ENCODE assay signal across 8 cellular contexts in genomic region chr10:63866075-63866746, GRCh38.
A peak's percentile ranks its signal among the peaks of the same experiment; 100 is the strongest.
DNase-seq lines count a peak whose midpoint lies in the region; ATAC-seq and TF ChIP-seq lines count a peak whose summit lies in the region.

No MANE protein-coding gene starts in this region.

- TF ChIP-seq CTCF in CD8-positive, alpha-beta T cell (IDR thresholded peaks at IDR 0.05), result peak; percentile 73

- ATAC-seq in CD8-positive, alpha-beta T cell, result peak; percentile 81
- ATAC-seq in GM18909 (IDR thresholded peaks at IDR 0.05; ENCODE audit: poor library complexity, unreplicated experiment) (peak; percentile 92), HG03095 (IDR thresholded peaks at IDR 0.05; ENCODE audit: unreplicated experiment) (peak; percentile 81)

- peaks cover 10% of the 10 kb centered on the region for H3K4me1 Mint-ChIP-seq in CD8-positive, alpha-beta T cell (ENCODE audit: low read depth)
- peaks cover 6% of the 10 kb centered on the region for H3K4me1 Mint-ChIP-seq in activated CD4-positive, alpha-beta memory T cell treated with anti-CD3 and anti-CD28 coated beads for 36 hours (ENCODE audit: low read depth)

- peaks cover 34% of the 10 kb centered on the region for H3K27me3 Mint-ChIP-seq in CD8-positive, alpha-beta T cell (ENCODE audit: low read depth)
- H3K27me3 Mint-ChIP-seq in activated CD4-positive, alpha-beta memory T cell treated with anti-CD3 and anti-CD28 coated beads for 36 hours, result peaks cover 30% of the 10 kb centered on the region

- H3K36me3 Mint-ChIP-seq in CD8-positive, alpha-beta T cell, result no peaks in the 10 kb centered on the region
- H3K36me3 Mint-ChIP-seq in activated CD4-positive, alpha-beta memory T cell treated with anti-CD3 and anti-CD28 coated beads for 36 hours, result no peaks in the 10 kb centered on the region

- H3K4me3 Mint-ChIP-seq in CD8-positive, alpha-beta T cell, result no peak overlapping the region
- H3K4me3 Mint-ChIP-seq in activated CD4-positive, alpha-beta memory T cell treated with anti-CD3 and anti-CD28 coated beads for 36 hours, result no peak overlapping the region

- H3K27me3 ChIP-seq in CD8-positive, alpha-beta T cell (ENCODE audit: insufficient read depth, low read length), result peaks cover 3% of the 10 kb centered on the region
- no peaks in the 10 kb centered on the region for H3K27me3 ChIP-seq in muscle layer of duodenum (ENCODE audit: low read depth, low read length)

- CTCF ChIA-PET in CD8-positive, alpha-beta T cell (lab: Charles Lee), result interaction anchor here (0.6 to 2.3 kb wide), 8 partner anchors 10 to 111 kb away, joined by 3 to 12 read pairs (median 4); no protein-coding TSS in a partner anchor
- CTCF ChIA-PET in activated CD4-positive, alpha-beta memory T cell treated with anti-CD3 and anti-CD28 coated beads for 36 hours (lab: Charles Lee), result interaction anchor here (0.6 to 4.3 kb wide), 39 partner anchors 8 to 699 kb away, joined by 3 to 40 read pairs (median 4); no protein-coding TSS in a partner anchor

- POLR2A ChIA-PET in CD8-positive, alpha-beta T cell (lab: Charles Lee), result no interaction called here
- POLR2A ChIA-PET in activated CD4-positive, alpha-beta memory T cell treated with anti-CD3 and anti-CD28 coated beads for 36 hours (lab: Charles Lee), result no interaction called here

- H3K4me3 ChIP-seq in CD8-positive, alpha-beta T cell (ENCODE audit: low read depth, low read length), result no peak overlapping the region
- peak overlapping the region; percentile 6 to 26 for H3K4me3 ChIP-seq in muscle layer of duodenum (ENCODE audit: low read depth in 1 of 2, low read length in 2 of 2)

- H3K4me1 ChIP-seq in CD8-positive, alpha-beta T cell (ENCODE audit: insufficient read depth, low read length), result peaks cover 8% of the 10 kb centered on the region
- H3K4me1 ChIP-seq in muscle layer of duodenum (ENCODE audit: control insufficient read depth in 1 of 2, insufficient read depth in 2 of 2, low read length in 2 of 2), result peaks cover 6 to 10% of the 10 kb centered on the region in 2 donors

- DNase-seq in CD8-positive, alpha-beta T cell, result peak in 5 of 7 experiments; percentile 7 to 49 (median 20)
- peak; percentile 26 to 70 for DNase-seq in NCI-H446 (lab: John Stamatoyannopoulos, UW)
- peak; percentile 55 for DNase-seq in activated CD4-positive, alpha-beta memory T cell treated with anti-CD3 and anti-CD28 coated beads for 36 hours
- peak; percentile 72 for DNase-seq in epidermal melanocyte (ENCODE audit: insufficient read length, low spot score)
- peak; percentile 84 for DNase-seq in superior temporal gyrus (ENCODE audit: extremely low spot score)

- no peaks in the 10 kb centered on the region for H3K9me3 ChIP-seq in CD8-positive, alpha-beta T cell (ENCODE audit: low read length)
- no peaks in the 10 kb centered on the region for H3K9me3 ChIP-seq in muscle layer of duodenum (ENCODE audit: control insufficient read depth in 1 of 2, low read length in 2 of 2)

- no peaks in the 10 kb centered on the region for H3K36me3 ChIP-seq in CD8-positive, alpha-beta T cell (ENCODE audit: insufficient read depth, low read length)
- no peaks in the 10 kb centered on the region for H3K36me3 ChIP-seq in muscle layer of duodenum (ENCODE audit: control insufficient read depth in 1 of 2, insufficient read depth in 2 of 2, low read length in 2 of 2)

- no peaks in the 10 kb centered on the region for H3K9me3 Mint-ChIP-seq in CD8-positive, alpha-beta T cell
- no peaks in the 10 kb centered on the region for H3K9me3 Mint-ChIP-seq in activated CD4-positive, alpha-beta memory T cell treated with anti-CD3 and anti-CD28 coated beads for 36 hours

- no peak overlapping the region for H3K27ac Mint-ChIP-seq in CD8-positive, alpha-beta T cell
- H3K27ac Mint-ChIP-seq in activated CD4-positive, alpha-beta memory T cell treated with anti-CD3 and anti-CD28 coated beads for 36 hours, result no peak overlapping the region

- no peak overlapping the region for H3K27ac ChIP-seq in CD8-positive, alpha-beta T cell (ENCODE audit: low read depth, low read length)
- H3K27ac ChIP-seq in muscle layer of duodenum (ENCODE audit: low read length), result no peak overlapping the region

- intact Hi-C loops in CD8-positive, alpha-beta T cell (cut with DNase I, micrococcal nuclease), result no loop called here
- intact Hi-C loops in activated CD4-positive, alpha-beta memory T cell treated with anti-CD3 and anti-CD28 coated beads for 36 hours (cut with micrococcal nuclease), result loop anchor here (1.0 kb wide), 1 partner anchor 110 kb away; no protein-coding TSS in a partner anchor

Comparison
In these comparisons a context has a peak if more than half of its experiments do, and no peak if none do; other contexts are left out.
1. DNase-seq: peak in every context shown above with its lines; median percentile 84 in superior temporal gyrus; 72 in epidermal melanocyte; 55 in activated CD4-positive, alpha-beta memory T cell treated with anti-CD3 and anti-CD28 coated beads for 36 hours; 48 in NCI-H446; 20 in CD8-positive, alpha-beta T cell.